In genomic region chr5:74538206-74538661, GRCh38 we compare ENCODE assay signal across 12 cellular contexts.
DNase-seq lines count a peak whose midpoint lies in the region; ATAC-seq, FAIRE-seq and TF ChIP-seq lines count a peak whose summit lies in the region.
"Had no signal": no experiment of that assay in that cellular context is flagged by ENCODE, and none has a peak within 500 bp of the region (broad histone marks: within the 10 kb centered on the region; RNA-seq: fewer than 3 reads in every experiment).

No MANE protein-coding gene starts in this region.

- TF ChIP-seq POLR2A in thyroid gland (IDR thresholded peaks at IDR 0.05) = no peak

- no peak overlapping the region for H3K4me3 Mint-ChIP-seq in activated naive CD8-positive, alpha-beta T cell treated with anti-CD3 and anti-CD28 coated beads for 36 hours

- ATAC-seq in left lobe of liver = peak; percentile 96

- H3K27me3 Mint-ChIP-seq in activated naive CD8-positive, alpha-beta T cell treated with anti-CD3 and anti-CD28 coated beads for 36 hours = peaks cover 15% of the 10 kb centered on the region

- H3K4me3 ChIP-seq in bronchial epithelial cell (ENCODE audit: low read depth, low read length) = no peak overlapping the region
- no peak overlapping the region for H3K4me3 ChIP-seq in thyroid gland (replicated peaks in 1 of 3)
- H3K4me3 ChIP-seq: cardiac muscle cell had no signal

- H3K4me1 ChIP-seq in thyroid gland = peaks cover 0 to 3% of the 10 kb centered on the region in 2 donors

- peaks cover 2% of the 10 kb centered on the region for H3K36me3 Mint-ChIP-seq in activated naive CD8-positive, alpha-beta T cell treated with anti-CD3 and anti-CD28 coated beads for 36 hours

- intact Hi-C loops in thyroid gland (cut with DNase I) = no loop called here

- no peak for FAIRE-seq in bronchial epithelial cell (lab: Jason Lieb, UNC)

- 27 to 72% methylated on average over 3 of the region's 3 CpGs for WGBS in thyroid gland, 2 donors

- no peak overlapping the region for H3K27ac ChIP-seq in thyroid gland
- H3K27ac ChIP-seq: cardiac muscle cell had no signal

- no peaks in the 10 kb centered on the region for H3K4me1 Mint-ChIP-seq in activated naive CD8-positive, alpha-beta T cell treated with anti-CD3 and anti-CD28 coated beads for 36 hours

- H3K36me3 ChIP-seq in bronchial epithelial cell (ENCODE audit: control insufficient read depth, insufficient read depth, low read length) = no peaks in the 10 kb centered on the region
- H3K36me3 ChIP-seq in thyroid gland = no peaks in the 10 kb centered on the region
- H3K36me3 ChIP-seq: cardiac muscle cell had no signal

- DNase-seq in HuH-7.5 (ENCODE audit: low spot score) = peak; percentile 44
- DNase-seq in bronchial epithelial cell (ENCODE audit: low read depth) = peak; percentile 29
- DNase-seq in left lobe of liver (ENCODE audit: low spot score) = peak; percentile 94
- DNase-seq in thyroid gland = peak; percentile 23 to 30
- no peak for DNase-seq in kidney glomerular epithelial cell (lab: John Stamatoyannopoulos, UW)
- no peak for DNase-seq in T1000 (lab: John Stamatoyannopoulos, UW)
- no peak for DNase-seq in activated naive CD8-positive, alpha-beta T cell treated with anti-CD3 and anti-CD28 coated beads for 36 hours
- no peak for DNase-seq in stimulated activated CD4-positive, alpha-beta T cell treated with anti-CD3 and anti-CD28 coated beads, Interleukin-1b, Interleukin-23, amount 100 ng/mL, for 48 hours
- DNase-seq: GF-D8; NCI-H510A treated with DMSO at 0.1 percent for 48 hours; stimulated activated CD4-positive, alpha-beta T cell treated with anti-CD3 and anti-CD28 coated beads, Interleukin-15, amount 100 ng/mL, for 24 hours had no signal

- peaks cover 12% of the 10 kb centered on the region for H3K9me3 Mint-ChIP-seq in activated naive CD8-positive, alpha-beta T cell treated with anti-CD3 and anti-CD28 coated beads for 36 hours

- H3K27me3 ChIP-seq in bronchial epithelial cell (ENCODE audit: control insufficient read depth, insufficient read depth, low read length) (no peaks in the 10 kb centered on the region), thyroid gland (no peaks in the 10 kb centered on the region)
- H3K27me3 ChIP-seq: cardiac muscle cell had no signal

- TF ChIP-seq CTCF in bronchial epithelial cell (IDR thresholded peaks at IDR 0.05; ENCODE audit: insufficient read depth, low read length, severe bottlenecking) (no peak), thyroid gland (IDR thresholded peaks at IDR 0.05) (no peak)

- H3K9me3 ChIP-seq in thyroid gland = no peaks in the 10 kb centered on the region

- no peak overlapping the region for H3K27ac Mint-ChIP-seq in activated naive CD8-positive, alpha-beta T cell treated with anti-CD3 and anti-CD28 coated beads for 36 hours

Comparison
In these comparisons a context has a peak if more than half of its experiments do, and no peak if none do; other contexts are left out.
1. DNase-seq: peak in HuH-7.5 (single experiment), bronchial epithelial cell (single experiment), left lobe of liver (single experiment) and thyroid gland (2 of 2); none in kidney glomerular epithelial cell (single experiment), T1000 (single experiment), activated naive CD8-positive, alpha-beta T cell treated with anti-CD3 and anti-CD28 coated beads for 36 hours (single experiment) and stimulated activated CD4-positive, alpha-beta T cell treated with anti-CD3 and anti-CD28 coated beads, Interleukin-1b, Interleukin-23, amount 100 ng/mL, for 48 hours (single experiment).